8 cellular contexts compared by ENCODE assay signal in the genomic region with DNA sequence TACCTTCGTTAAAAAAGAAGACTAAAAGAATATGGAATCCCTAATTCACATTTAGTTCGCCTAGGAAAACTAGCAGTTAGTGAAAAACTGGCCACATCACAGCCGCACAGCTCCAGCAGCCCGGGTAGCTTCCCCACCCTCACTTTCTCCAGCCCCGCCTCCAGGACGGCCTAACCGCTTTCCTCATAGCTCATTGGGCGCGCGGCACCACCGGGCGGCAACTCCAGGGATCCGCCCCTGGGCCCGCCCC. TPM values are rescaled to one million over a fixed set of nuclear protein-coding genes. Genes with fewer than 3 reads are reported as not detected.
A peak's percentile ranks its signal among the peaks of the same experiment; 100 is the strongest.
DNase-seq lines count a peak whose midpoint lies in the region; ATAC-seq and TF ChIP-seq lines count a peak whose summit lies in the region.

No MANE protein-coding gene starts in this region.

- intact Hi-C loops in activated B cell treated with CpG ODN at 0.5 μM for 24 hours (cut with micrococcal nuclease), result loop anchor here (1.0 to 10.0 kb wide), 6 partner anchors 36 to 1194 kb away; partner anchors contain the start of genes ABHD3, ESCO1, RBBP8 and SNRPD1

- H3K9me3 Mint-ChIP-seq in activated B cell treated with CpG ODN at 0.5 μM for 24 hours (no peaks in the 10 kb centered on the region), naive B cell (peaks cover 2 to 10% (median 7%) of the 10 kb centered on the region in 7 donors)

- ATAC-seq in GM21515 (IDR thresholded peaks at IDR 0.05; ENCODE audit: unreplicated experiment), result peak; percentile 97
- ATAC-seq in activated B cell treated with CpG ODN at 0.5 μM for 24 hours (ENCODE audit: low read depth), result peak; percentile 97
- ATAC-seq in naive B cell (ENCODE audit: low read depth in 2 of 2), result peak; percentile 94 to 96

- H3K36me3 Mint-ChIP-seq in activated B cell treated with CpG ODN at 0.5 μM for 24 hours (ENCODE audit: low read depth), result peaks cover 2% of the 10 kb centered on the region
- peaks cover 8% of the 10 kb centered on the region in 2 donors for H3K36me3 Mint-ChIP-seq in naive B cell

- TF ChIP-seq CTCF in activated B cell treated with CpG ODN at 0.5 μM for 24 hours (IDR thresholded peaks at IDR 0.05) (no peak), epithelial cell of esophagus (IDR thresholded peaks at IDR 0.05; ENCODE audit: insufficient read depth, low read depth, low read length, missing control alignments) (no peak)

- under 1% methylated on average over 13 of the region's 14 CpGs for WGBS in HUES64

- peak overlapping the region; percentile 97 for H3K27ac Mint-ChIP-seq in activated B cell treated with CpG ODN at 0.5 μM for 24 hours
- peak overlapping the region; percentile 90 to 99 (median 96) for H3K27ac Mint-ChIP-seq in naive B cell

- peaks cover 24% of the 10 kb centered on the region for H3K4me1 Mint-ChIP-seq in activated B cell treated with CpG ODN at 0.5 μM for 24 hours
- peaks cover 23 to 35% (median 27%) of the 10 kb centered on the region in 3 donors for H3K4me1 Mint-ChIP-seq in naive B cell

- no peaks in the 10 kb centered on the region for H3K27me3 Mint-ChIP-seq in activated B cell treated with CpG ODN at 0.5 μM for 24 hours
- H3K27me3 Mint-ChIP-seq in naive B cell, result no peaks in the 10 kb centered on the region

- H3K9ac ChIP-seq in ES-I3 (ENCODE audit: low read depth, low read length) (peak overlapping the region; percentile 97; the same call in 1 of the 2 replicates), HUES64 (ENCODE audit: low read depth, low read length) (no peak overlapping the region; the same call in 1 of the 2 replicates)

- no peaks in the 10 kb centered on the region for H3K27me3 ChIP-seq in HUES64 (ENCODE audit: insufficient read depth, low read length)

- H3K36me3 ChIP-seq in ES-I3 (ENCODE audit: insufficient read depth, low read length) (no peaks in the 10 kb centered on the region), HUES64 (ENCODE audit: insufficient read depth, low read length) (no peaks in the 10 kb centered on the region; the same call in 1 of the 2 replicates)

- H3K27ac ChIP-seq in HUES64 (ENCODE audit: low read depth, low read length) (peak overlapping the region; percentile 94; the same call in 1 of the 2 replicates), temporal lobe (ENCODE audit: low read depth, low read length) (peak overlapping the region; percentile 69)

- H3K4me3 Mint-ChIP-seq in activated B cell treated with CpG ODN at 0.5 μM for 24 hours, result peak overlapping the region; percentile 97
- H3K4me3 Mint-ChIP-seq in naive B cell, result peak overlapping the region; percentile 91 to 99 (median 96)

- POLR2A ChIA-PET in activated B cell treated with CpG ODN at 0.5 μM for 24 hours (lab: Charles Lee), result interaction anchor here (0.6 to 4.1 kb wide), 11 partner anchors 9 to 629 kb away, joined by 3 to 44 read pairs (median 6); partner anchors contain the start of genes ABHD3, ESCO1, ROCK1 and SNRPD1

- H3K4me3 ChIP-seq in HUES64 (ENCODE audit: low read length), result peak overlapping the region; percentile 72
- peak overlapping the region; percentile 88 for H3K4me3 ChIP-seq in epithelial cell of esophagus (ENCODE audit: low read length)

- H3K4me1 ChIP-seq in ES-I3 (ENCODE audit: insufficient read depth, low read length), result peaks cover under 1% of the 10 kb centered on the region
- peaks cover 27% of the 10 kb centered on the region for H3K4me1 ChIP-seq in HUES64 (ENCODE audit: insufficient read depth, low read length)

- no peaks in the 10 kb centered on the region for H3K9me3 ChIP-seq in ES-I3 (ENCODE audit: control insufficient read depth, insufficient read depth, low read length)
- no peaks in the 10 kb centered on the region for H3K9me3 ChIP-seq in HUES64 (ENCODE audit: insufficient read depth, low read depth, low read length)

- CTCF ChIA-PET in activated B cell treated with CpG ODN at 0.5 μM for 24 hours (lab: Charles Lee), result interaction anchor here (1.3 kb wide), 1 partner anchor 140 kb away, joined by 4 read pairs; the partner anchor contains the start of gene ESCO1

- DNase-seq in activated B cell treated with CpG ODN at 0.5 μM for 24 hours (no peak), epithelial cell of esophagus (ENCODE audit: low read depth) (peak; percentile 96), naive B cell (no peak), NCI-H526 (lab: John Stamatoyannopoulos, UW) (no peak)

RNA-seq across cellular contexts. Expression of gene MIB1, which starts 0.2 kb away (rescaled TPM):
- polyA plus RNA-seq in HUES64 (2013, experiment 1 of 2), result 25.4 TPM
- 31.2 TPM for polyA plus RNA-seq in HUES64 (2013, experiment 2 of 2)
- 21.6 and 22.6 TPM in 2 replicates for total RNA-seq in activated B cell treated with CpG ODN at 0.5 μM for 24 hours
- 1 to 10 TPM; 2.6 to 6.1 (median 4.1) TPM for polyA plus RNA-seq in naive B cell (ENCODE audit: low read depth in 6 of 6)
- 56.1 TPM for total RNA-seq in temporal lobe

RNA-seq across cellular contexts. Expression of gene ABHD3, which starts 35.8 kb away (rescaled TPM):
- 6.1 TPM for polyA plus RNA-seq in HUES64 (2013, experiment 1 of 2)
- 7.3 TPM for polyA plus RNA-seq in HUES64 (2013, experiment 2 of 2)
- total RNA-seq in activated B cell treated with CpG ODN at 0.5 μM for 24 hours (22.2 and 29.5 TPM in 2 replicates), temporal lobe (6.6 TPM)
- polyA plus RNA-seq in naive B cell (ENCODE audit: low read depth in 6 of 6), result 10 to 100 TPM; 15.2 to 24.3 (median 19.3) TPM
